In the genomic region with DNA sequence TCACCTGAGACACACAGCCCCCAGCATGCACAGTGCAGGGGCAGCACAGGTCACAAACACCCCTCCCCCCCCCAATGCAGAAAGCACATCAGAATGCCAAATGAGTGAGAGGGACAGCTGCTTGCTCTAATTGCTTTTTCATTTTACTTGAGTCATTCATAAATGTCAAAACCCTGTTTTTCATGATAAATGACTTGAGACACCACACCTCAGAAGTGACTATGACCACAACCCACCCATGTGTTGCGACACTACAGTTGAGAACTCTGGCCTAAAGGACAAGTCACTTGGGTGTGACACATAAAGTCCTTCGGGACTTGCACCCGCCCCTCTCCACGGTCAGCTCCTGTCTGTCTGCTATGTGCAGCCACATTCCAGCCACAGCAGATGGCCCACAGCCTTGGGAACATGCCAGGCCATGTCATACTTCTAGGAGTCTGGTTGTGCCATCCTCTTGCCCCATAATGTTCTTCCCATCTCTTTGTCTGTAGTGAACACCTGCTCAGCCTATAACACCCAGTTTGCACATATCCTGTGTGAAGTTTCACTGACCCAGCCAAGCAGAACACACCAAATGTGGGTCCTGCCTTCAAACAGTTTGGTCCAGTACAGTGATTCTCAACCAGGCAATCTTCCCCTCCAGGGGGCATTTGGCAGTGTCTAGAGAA, we compare ENCODE assay signal across 7 cellular contexts. TPM values are rescaled to one million over a fixed set of nuclear protein-coding genes. Genes with fewer than 3 reads are reported as not detected.
DNase-seq lines count a peak whose midpoint lies in the region; ATAC-seq lines count a peak whose summit lies in the region.

No MANE protein-coding gene starts in this region.

- DNase-seq in H4 (ENCODE audit: low spot score) (peak; percentile 58), HuH-7.5 (ENCODE audit: low spot score) (peak; percentile 15), T1000 (lab: John Stamatoyannopoulos, UW) (peak; percentile 50), iris pigment epithelial cell (ENCODE audit: low read depth) (peak; percentile 38), foreskin melanocyte (no peak), cerebellar nuclear complex (lab: John Stamatoyannopoulos, UW) (no peak)

- peak; percentile 78 for ATAC-seq in GM18508 (IDR thresholded peaks at IDR 0.05; ENCODE audit: insufficient read depth, unreplicated experiment)

RNA-seq across cellular contexts. Expression of a gene that starts 30.2 kb away (rescaled TPM):
- total RNA-seq in H4 (2014; rRNA removed; shearing (Covaris generic)): 25.6 and 34.9 TPM in 2 replicates

Comparison
In these comparisons a context has a peak if more than half of its experiments do, and no peak if none do; other contexts are left out.
1. DNase-seq: peak in H4 (single experiment), HuH-7.5 (single experiment), T1000 (single experiment) and iris pigment epithelial cell (single experiment); none in foreskin melanocyte (single experiment) and cerebellar nuclear complex (0 of 2).